14 cellular contexts compared by ENCODE assay signal in the genomic region with DNA sequence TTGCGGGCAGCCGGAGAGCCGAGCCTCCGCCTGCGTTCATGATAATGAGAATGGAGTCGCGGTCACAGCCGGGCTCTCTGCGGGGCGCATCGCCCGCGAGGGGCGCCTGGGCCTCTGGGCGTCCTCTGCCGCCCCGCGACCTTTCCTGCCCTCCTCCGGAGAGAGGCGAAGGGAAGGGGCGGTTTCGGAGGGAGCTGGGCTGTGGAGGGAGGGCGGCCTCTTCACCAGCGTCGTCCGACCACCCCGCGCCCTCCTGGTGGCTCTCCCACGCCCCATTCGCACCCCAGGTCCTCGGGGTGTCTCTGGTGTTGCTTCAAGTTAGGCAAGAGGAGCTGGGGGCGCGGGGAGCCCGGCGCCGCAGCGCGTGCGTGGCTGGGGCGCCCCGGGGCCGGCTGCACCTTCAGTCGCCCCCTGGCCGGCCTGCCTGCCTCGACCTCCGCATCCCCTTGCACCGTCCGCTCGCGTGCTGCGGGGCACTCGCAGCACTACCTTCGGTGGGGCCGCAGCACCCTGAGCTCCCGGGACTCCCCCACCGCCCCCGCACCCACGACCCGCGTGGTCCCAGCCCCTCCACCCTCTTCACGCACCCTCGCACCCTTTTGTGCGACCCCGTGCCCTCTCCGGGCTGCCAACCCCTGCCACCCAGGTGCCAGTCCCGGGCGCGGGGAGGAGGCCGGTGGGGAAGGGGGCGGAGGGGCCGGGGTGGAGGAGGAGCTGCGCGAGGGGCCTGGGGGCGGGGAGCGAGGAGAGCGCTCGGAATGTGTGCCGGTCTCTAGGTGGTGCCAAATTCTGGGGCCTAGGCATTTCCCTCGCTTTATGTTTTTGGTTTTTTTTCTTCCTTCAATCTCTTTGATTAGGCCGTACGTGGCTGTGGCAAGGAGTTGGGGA. TPM values are rescaled to one million over a fixed set of nuclear protein-coding genes. Genes with fewer than 3 reads are reported as not detected.
DNase-seq lines count a peak whose midpoint lies in the region; TF ChIP-seq lines count a peak whose summit lies in the region.
"Not testable (repeated sequence)": the region's sequence is repeated elsewhere in the genome, so short reads cannot be mapped to it uniquely, and the experiment has no call there.
"Had no signal": no experiment of that assay in that cellular context is flagged by ENCODE, and none has a peak within 500 bp of the region (broad histone marks: within the 10 kb centered on the region; RNA-seq: fewer than 3 reads in every experiment).

A gene (plus strand): TSS at position 756 of the 888 bp plus-strand sequence.

- H3K27me3 Mint-ChIP-seq in endodermal cell (ENCODE audit: insufficient read depth) = peaks cover 41% of the 10 kb centered on the region

- not testable (repeated sequence) for H3K4me2 ChIP-seq in neural cell (ENCODE audit: low read length)

- peak; percentile 46 for DNase-seq in NCI-H146 (lab: John Stamatoyannopoulos, UW)
- DNase-seq in WERI-Rb-1 = not testable (repeated sequence)
- peak; percentile 70 for DNase-seq in endodermal cell
- peak; percentile 68 for DNase-seq in retina
- DNase-seq in thyroid gland = peak in 1 of 2 donors; percentile 14

- intact Hi-C loops in thyroid gland (cut with DNase I) = not testable (repeated sequence)

- 1% methylated on average over 31 of the region's 81 CpGs; no CpG with 5 or more reads in 1 of the 2 experiments for WGBS in endodermal cell (ENCODE audit: insufficient coverage in 1 of 2, insufficient read length in 1 of 2), 2 experiments
- 1% methylated on average over 10 to 12 of the region's 81 CpGs for WGBS in thyroid gland, 2 donors

- not testable (repeated sequence) for H3K9me3 ChIP-seq in ES-I3 (ENCODE audit: control insufficient read depth, insufficient read depth, low read length); WERI-Rb-1 (ENCODE audit: severe bottlenecking); endodermal cell (ENCODE audit: control insufficient read depth, low read length); iPS-15b (ENCODE audit: control insufficient read depth, insufficient read depth, low read length); neural cell (ENCODE audit: low read length); thyroid gland

- H3K27me3 ChIP-seq in WERI-Rb-1 (ENCODE audit: insufficient read depth, low read depth, severe bottlenecking); iPS-15b (ENCODE audit: control insufficient read depth, insufficient read depth, low read length); neural cell (ENCODE audit: insufficient read depth, low read depth, low read length); thyroid gland: not testable (repeated sequence)
- H3K27me3 ChIP-seq in endodermal cell (ENCODE audit: control insufficient read depth, insufficient read depth, low read length, poor library complexity, severe bottlenecking) = peaks cover 24% of the 10 kb centered on the region

- not testable (repeated sequence) for H3K36me3 ChIP-seq in ES-I3 (ENCODE audit: insufficient read depth, low read length); WERI-Rb-1; endodermal cell (ENCODE audit: control insufficient read depth, insufficient read depth, low read length); iPS-15b (ENCODE audit: control insufficient read depth, insufficient read depth, low read length); neural cell (ENCODE audit: insufficient read depth, low read length); thyroid gland

- H3K9ac ChIP-seq in ES-I3 (ENCODE audit: low read depth, low read length) = peak within 1 kb of the TSS; percentile 44; the same call in 1 of the 2 replicates
- H3K9ac ChIP-seq in endodermal cell (ENCODE audit: extremely low read depth, low read length, poor library complexity, severe bottlenecking); iPS-15b (ENCODE audit: low read depth, low read length): not testable (repeated sequence)
- peak within 1 kb of the TSS; percentile 57 for H3K9ac ChIP-seq in neural cell (ENCODE audit: low read length)

- not testable (repeated sequence) for H3K9me3 Mint-ChIP-seq in endodermal cell

- not testable (repeated sequence) for TF ChIP-seq CTCF in WERI-Rb-1 (IDR thresholded peaks at IDR 0.05; ENCODE audit: low read depth, low read length); thyroid gland (IDR thresholded peaks at IDR 0.05)
- TF ChIP-seq CTCF in endodermal cell (conservative IDR thresholded peaks at IDR 0.05) = peak; percentile 15
- peak; percentile 37 for TF ChIP-seq CTCF in neural cell (IDR thresholded peaks at IDR 0.05; ENCODE audit: poor library complexity, severe bottlenecking)

- H3K79me2 ChIP-seq in neural cell (replicated peaks; ENCODE audit: insufficient read depth, low read length) = not testable (repeated sequence)

- H3K36me3 Mint-ChIP-seq in endodermal cell (ENCODE audit: low read depth) = not testable (repeated sequence)

- H3K27ac ChIP-seq in WERI-Rb-1; endodermal cell (ENCODE audit: low read depth, low read length); neural cell (ENCODE audit: low read length); thyroid gland: not testable (repeated sequence)

- TF ChIP-seq EP300 in neural cell (conservative IDR thresholded peaks at IDR 0.05; ENCODE audit: poor library complexity, severe bottlenecking) = not testable (repeated sequence)

- not testable (repeated sequence) for H3K4me1 ChIP-seq in ES-I3 (ENCODE audit: insufficient read depth, low read length); endodermal cell (ENCODE audit: control insufficient read depth, insufficient read depth, low read length); iPS-15b (ENCODE audit: control insufficient read depth, insufficient read depth, low read length); thyroid gland

- H2AFZ ChIP-seq in neural cell (ENCODE audit: low read depth, low read length) = peak within 1 kb of the TSS; percentile 8

- H3K9me2 ChIP-seq in neural cell (ENCODE audit: insufficient read depth, low read length) = not testable (repeated sequence)

- TF ChIP-seq RAD21 in neural cell (conservative IDR thresholded peaks at IDR 0.05) = not testable (repeated sequence)

- H3K4me3 ChIP-seq in WERI-Rb-1 (ENCODE audit: low read depth, low read length) = peak within 1 kb of the TSS; percentile 32
- peak within 1 kb of the TSS; percentile 40 for H3K4me3 ChIP-seq in endodermal cell (ENCODE audit: low read length)
- H3K4me3 ChIP-seq in iPS-15b (ENCODE audit: low read depth, low read length) = peak within 1 kb of the TSS; percentile 32
- peak within 1 kb of the TSS; percentile 65 for H3K4me3 ChIP-seq in neural cell (ENCODE audit: low read length)
- H3K4me3 ChIP-seq in thyroid gland (replicated peaks in 1 of 3) = peak within 1 kb of the TSS in 1 of 3 donors; percentile 17

- not testable (repeated sequence) for H3K27ac Mint-ChIP-seq in endodermal cell

- H3F3A ChIP-seq in neural cell (ENCODE audit: insufficient read depth, low read length, poor library complexity, severe bottlenecking) = not testable (repeated sequence)

- H3K4me3 Mint-ChIP-seq in endodermal cell = peak within 1 kb of the TSS; percentile 46

- not testable (repeated sequence) for H3K4me1 Mint-ChIP-seq in endodermal cell

- not testable (repeated sequence) for TF ChIP-seq POLR2A in thyroid gland (IDR thresholded peaks at IDR 0.05)

- H4K20me1 ChIP-seq in neural cell (ENCODE audit: insufficient read depth) = not testable (repeated sequence)

RNA-seq across cellular contexts. Expression of the gene that starts here (rescaled TPM):
- total RNA-seq in endodermal cell (1 to 10 TPM; 1.7 to 3.0 TPM), thyroid gland (10 to 100 TPM; 50.7 to 97.7 (median 68.9) TPM)
- 4.5 TPM for polyA plus RNA-seq in endodermal cell (2013, experiment 1 of 2)
- polyA plus RNA-seq in endodermal cell (2013, experiment 2 of 2) = 3.0 TPM
- polyA plus RNA-seq in neural cell = 20.4 and 21.8 TPM in 2 replicates
- 49.2 and 53.1 TPM in 2 replicates for polyA minus RNA-seq in neural cell
- total RNA-seq: A172, GM23248, HFFc6, HT1080, K562, NCI-H460 had no signal
- polyA plus RNA-seq: GM23248, K562 had no signal

Comparison
In these comparisons a context has a peak if more than half of its experiments do, and no peak if none do; other contexts are left out.
1. RNA of the gene that starts here (total RNA-seq): 50.7 to 97.7 TPM in thyroid gland; 1.7 to 3.0 TPM in endodermal cell; every median in the first group is over 10 times any median in the second.